27 cellular contexts compared by ENCODE assay signal in genomic region chr7:57412618-57413017, GRCh38. TPM values are rescaled to one million over a fixed set of nuclear protein-coding genes. Genes with fewer than 3 reads are reported as not detected.
DNase-seq lines count a peak whose midpoint lies in the region; ATAC-seq and TF ChIP-seq lines count a peak whose summit lies in the region.
"Had no signal": no experiment of that assay in that cellular context is flagged by ENCODE, and none has a peak within 500 bp of the region (broad histone marks: within the 10 kb centered on the region; RNA-seq: fewer than 3 reads in every experiment).

No MANE protein-coding gene starts in this region.

- no peak for TF ChIP-seq EP300 in esophagus muscularis mucosa (IDR thresholded peaks at IDR 0.05)

- ATAC-seq in esophagus mucosa = peak; percentile 20
- ATAC-seq: GM12878 had no signal

- intact Hi-C loops in esophagus muscularis mucosa (cut with DNase I) = no loop called here
- intact Hi-C loops in spleen (cut with DNase I; ENCODE audit: low total_unique reads) = no loop called here

- H3K27me3 ChIP-seq in esophagus muscularis mucosa (no peaks in the 10 kb centered on the region), spleen (replicated peaks in 1 of 7) (no peaks in the 10 kb centered on the region)
- H3K27me3 ChIP-seq: BE2C, BLaER1 had no signal

- H3K27ac ChIP-seq in esophagus muscularis mucosa (replicated peaks in 1 of 4) (no peak overlapping the region), spleen (no peak overlapping the region)
- H3K27ac ChIP-seq: BLaER1 had no signal

- DNase-seq in esophagus muscularis mucosa (ENCODE audit: extremely low spot score) (peak; percentile 78), spleen (peak; percentile 33), NOMO-1 treated with dmso at 0.1 percent for 144 hours (lab: John Stamatoyannopoulos, UW; ENCODE audit: unreplicated experiment) (no peak), foreskin fibroblast (no peak)
- DNase-seq: 8988T; ACHN; BE2C; C1 segment of cervical spinal cord; CD4-positive, alpha-beta memory T cell; CD4-positive, CD25-positive, alpha-beta regulatory T cell; CD8-positive, alpha-beta memory T cell; COR-L47; DMS 273 treated with DMSO at 0.1 percent for 48 hours; DMS153; DMS53; DMS79; DND-41; EL; GDM1 had no signal

- H3K4me1 ChIP-seq in esophagus muscularis mucosa (no peaks in the 10 kb centered on the region), spleen (no peaks in the 10 kb centered on the region)
- H3K4me1 ChIP-seq: BE2C, BLaER1 had no signal

- no peak for TF ChIP-seq POLR2A in esophagus muscularis mucosa (IDR thresholded peaks at IDR 0.05; ENCODE audit: low read depth)
- no peak for TF ChIP-seq POLR2A in spleen (IDR thresholded peaks at IDR 0.05)

- H3K4me3 ChIP-seq in esophagus muscularis mucosa = no peak overlapping the region
- no peak overlapping the region for H3K4me3 ChIP-seq in spleen
- no peak overlapping the region for H3K4me3 ChIP-seq in foreskin fibroblast (ENCODE audit: low read depth in 1 of 2, low read length in 2 of 2)
- H3K4me3 ChIP-seq: BLaER1, GM12878 had no signal

- H3K9me3 ChIP-seq in esophagus muscularis mucosa (peaks cover 0 to 6% (median 0%) of the 10 kb centered on the region in 4 donors), spleen (peaks cover 0 to 95% (median 60%) of the 10 kb centered on the region in 8 donors)

- 40% methylated on average over 1 of the region's 3 CpGs for WGBS in esophagus muscularis mucosa
- WGBS in spleen, 5 donors = 69 to 80% (median 75%) methylated on average over 2 to 3 of the region's 3 CpGs; no CpG with 5 or more reads in 1 of the 5 donors

- TF ChIP-seq CTCF in esophagus muscularis mucosa (IDR thresholded peaks at IDR 0.05) (no peak), spleen (IDR thresholded peaks at IDR 0.05 in 8 of 11, conservative IDR thresholded peaks at IDR 0.05 in 3 of 11) (no peak), foreskin fibroblast (IDR thresholded peaks at IDR 0.05; ENCODE audit: low read depth, low read length) (no peak)

- H3K36me3 ChIP-seq in esophagus muscularis mucosa (no peaks in the 10 kb centered on the region), spleen (peaks cover 0 to 5% (median 0%) of the 10 kb centered on the region in 6 donors)
- H3K36me3 ChIP-seq: BE2C, BLaER1 had no signal

RNA-seq across cellular contexts. Expression of gene ZNF716, which starts 37.4 kb away (rescaled TPM):
- not detected for total RNA-seq in esophagus mucosa
- not detected for total RNA-seq in esophagus muscularis mucosa
- total RNA-seq in spleen = not detected
- not detected for polyA plus RNA-seq in spleen
- total RNA-seq: A673; CD4-positive, alpha-beta memory T cell; CD4-positive, CD25-positive, alpha-beta regulatory T cell; CD8-positive, alpha-beta memory T cell; Daoy; G401; GM12878 had no signal
- polyA plus RNA-seq: AG04450; CD14-positive monocyte; CD4-positive, alpha-beta memory T cell; CD4-positive, CD25-positive, alpha-beta regulatory T cell; CD8-positive, alpha-beta memory T cell; GM12878 had no signal

Comparison
In these comparisons a context has a peak if more than half of its experiments do, and no peak if none do; other contexts are left out.
1. DNase-seq: peak in esophagus muscularis mucosa (single experiment) and spleen (single experiment); none in NOMO-1 treated with dmso at 0.1 percent for 144 hours (single experiment) and foreskin fibroblast (0 of 2).